1 cellular context compared by ENCODE assay signal in genomic region chr1:183291216-183291762, GRCh38.
TF ChIP-seq lines count a peak whose summit lies in the region.

No MANE protein-coding gene starts in this region.

TF ChIP-seq in H1, 55 proteins besides CTCF, POLR2A, EP300 and RAD21:
- no peak for TF ChIP-seq CTBP2 (IDR thresholded peaks at IDR 0.05; ENCODE audit: borderline replicate concordance, insufficient read depth, insufficient read length, low read length)
- TF ChIP-seq CREB1 (IDR thresholded peaks at IDR 0.05), result no peak
- TF ChIP-seq RBBP5 (IDR thresholded peaks at IDR 0.05; ENCODE audit: borderline replicate concordance, low read depth, low read length), result no peak
- TF ChIP-seq RNF2 (IDR thresholded peaks at IDR 0.05; ENCODE audit: borderline replicate concordance, low read depth, low read length, missing control alignments, poor library complexity, severe bottlenecking), result no peak
- TF ChIP-seq CHD1 (IDR thresholded peaks at IDR 0.05; ENCODE audit: low read depth, low read length), result no peak
- TF ChIP-seq YY1 (IDR thresholded peaks at IDR 0.05; ENCODE audit: low read depth, low read length), result no peak
- no peak for TF ChIP-seq CBX5 (IDR thresholded peaks at IDR 0.05; ENCODE audit: low read depth, low read length)
- no peak for TF ChIP-seq TAF7 (optimal IDR thresholded peaks at IDR 0.05; ENCODE audit: borderline replicate concordance, low read depth, low read length)
- TF ChIP-seq KDM4A (IDR thresholded peaks at IDR 0.05; ENCODE audit: low read depth, low read length, severe bottlenecking), result no peak
- TF ChIP-seq POLR2AphosphoS5 (IDR thresholded peaks at IDR 0.05; ENCODE audit: low read depth, low read length), result no peak
- no peak for TF ChIP-seq SUZ12 (IDR thresholded peaks at IDR 0.05; ENCODE audit: low read length)
- TF ChIP-seq MAX (IDR thresholded peaks at IDR 0.05), result no peak
- TF ChIP-seq CBX8 (IDR thresholded peaks at IDR 0.05; ENCODE audit: borderline replicate concordance, low read depth, low read length), result no peak
- no peak for TF ChIP-seq USF2 (IDR thresholded peaks at IDR 0.05; ENCODE audit: low read length)
- TF ChIP-seq SRF (IDR thresholded peaks at IDR 0.05; ENCODE audit: low read depth, low read length), result no peak
